16 cellular contexts compared by ENCODE assay signal in genomic region chr18:73461038-73461779, GRCh38.
"Had no signal": no experiment of that assay in that cellular context is flagged by ENCODE, and none has a peak within 500 bp of the region (broad histone marks: within the 10 kb centered on the region; RNA-seq: fewer than 3 reads in every experiment).

No MANE protein-coding gene starts in this region.

- H2AFZ ChIP-seq: parathyroid adenoma had no signal

- DNase-seq: activated CD4-positive, alpha-beta T cell treated with anti-CD3 and anti-CD28 coated beads for 1 hour; activated CD4-positive, alpha-beta T cell treated with anti-CD3 and anti-CD28 coated beads, Interleukin-2, amount 50 U/mL, for 48 hours; activated CD8-positive, alpha-beta memory T cell treated with anti-CD3 and anti-CD28 coated beads, Interleukin-2, amount 10 ng/mL, durations not matched to agents 7 days and 5 days; activated effector memory CD4-positive, alpha-beta T cell treated with Interleukin-2 at 50 U/mL for 16 hours; activated T-cell treated with anti-CD3 and anti-CD28 coated beads, Interleukin-2, amount 50 U/mL, for 24 hours; glutamatergic neuron; left cardiac atrium; mesenchymal stem cell; retina; stimulated activated CD4-positive, alpha-beta T cell treated with anti-CD3 and anti-CD28 coated beads, Interleukin-1b, Interleukin-23, amount 100 ng/mL, for 48 hours; stimulated activated naive B cell treated with anti-CD40 and anti-IgM and Interleukin-4, amounts not matched to agents 10 μg/mL and 1 μg/mL and 100 μg/mL, for 72 hours; substantia nigra; SW 1271 had no signal

- H3K4me3 ChIP-seq: esophagus muscularis mucosa had no signal

- H3K4me1 ChIP-seq: esophagus muscularis mucosa, parathyroid adenoma had no signal

- H3K36me3 ChIP-seq: esophagus muscularis mucosa had no signal

- H3K27me3 ChIP-seq: esophagus muscularis mucosa had no signal

- H3K9ac ChIP-seq: parathyroid adenoma had no signal

- H3K27ac ChIP-seq: esophagus muscularis mucosa, parathyroid adenoma had no signal

- FAIRE-seq: endometrium had no signal

- H3K9me3 ChIP-seq: esophagus muscularis mucosa had no signal

- ATAC-seq: activated CD8-positive, alpha-beta memory T cell treated with anti-CD3 and anti-CD28 coated beads, Interleukin-2, amount 10 ng/mL, durations not matched to agents 7 days and 5 days; stimulated activated naive B cell treated with anti-CD40 and anti-IgM and Interleukin-4, amounts not matched to agents 10 μg/mL and 1 μg/mL and 100 μg/mL, for 72 hours had no signal
